In genomic region chr3:161203485-161204098, GRCh38 we compare ENCODE assay signal across 18 cellular contexts. TPM values are rescaled to one million over a fixed set of nuclear protein-coding genes. Genes with fewer than 3 reads are reported as not detected.
A peak's percentile ranks its signal among the peaks of the same experiment; 100 is the strongest.
DNase-seq lines count a peak whose midpoint lies in the region; ATAC-seq and TF ChIP-seq lines count a peak whose summit lies in the region.
"Had no signal": no experiment of that assay in that cellular context is flagged by ENCODE, and none has a peak within 500 bp of the region (broad histone marks: within the 10 kb centered on the region; RNA-seq: fewer than 3 reads in every experiment).

No MANE protein-coding gene starts in this region.

- no peak overlapping the region for H3K4me3 ChIP-seq in colonic mucosa
- no peak overlapping the region for H3K4me3 ChIP-seq in mesendoderm (ENCODE audit: low read length)
- H3K4me3 ChIP-seq: uterus had no signal

- H3K4me1 ChIP-seq in colonic mucosa: no peaks in the 10 kb centered on the region
- H3K4me1 ChIP-seq in mesendoderm (ENCODE audit: control insufficient read depth, low read depth, low read length): peaks cover 2% of the 10 kb centered on the region
- H3K4me1 ChIP-seq: uterus had no signal

- H3K36me3 ChIP-seq in colonic mucosa (no peaks in the 10 kb centered on the region), mesendoderm (ENCODE audit: control insufficient read depth, insufficient read depth, low read length) (no peaks in the 10 kb centered on the region)
- H3K36me3 ChIP-seq: neutrophil, uterus had no signal

- ATAC-seq in GM18520 (IDR thresholded peaks at IDR 0.05; ENCODE audit: unreplicated experiment) (peak; percentile 88), GM21381 (IDR thresholded peaks at IDR 0.05; ENCODE audit: unreplicated experiment) (peak; percentile 63), HG02885 (IDR thresholded peaks at IDR 0.05; ENCODE audit: poor library complexity, unreplicated experiment) (peak; percentile 50), HG03432 (IDR thresholded peaks at IDR 0.05; ENCODE audit: unreplicated experiment) (peak; percentile 86), GM18519 (IDR thresholded peaks at IDR 0.05; ENCODE audit: low FRiP score, unreplicated experiment) (no peak), GM18498 (IDR thresholded peaks at IDR 0.05; ENCODE audit: unreplicated experiment) (no peak)
- ATAC-seq: activated CD4-positive, CD25-positive, alpha-beta regulatory T cell treated with anti-CD3 and anti-CD28 coated beads, Interleukin-2, amount 50 U/mL, for 24 hours; T-helper 17 cell had no signal

- no peaks in the 10 kb centered on the region for H3K79me2 ChIP-seq in mesendoderm (ENCODE audit: control insufficient read depth, insufficient read depth, low read length)

- no peak overlapping the region for H3K27ac ChIP-seq in colonic mucosa
- no peak overlapping the region for H3K27ac ChIP-seq in mesendoderm (ENCODE audit: low read depth, low read length)
- H3K27ac ChIP-seq: neutrophil, uterus had no signal

- no peak overlapping the region for H2BK15ac ChIP-seq in mesendoderm (replicated peaks; ENCODE audit: low read depth)

- DNase-seq in colonic mucosa (no peak), mesendoderm (no peak)
- DNase-seq: activated gamma-delta T cell treated with Interleukin-2 at 50 U/mL for 16 hours, anterior cingulate cortex, cerebellar nuclear complex, endodermal cell, NCI-H1417 treated with DMSO at 0.1 percent for 48 hours, Right ventricle myocardium superior, T-helper 17 cell, uterus had no signal

- H3K27me3 ChIP-seq in colonic mucosa: no peaks in the 10 kb centered on the region
- H3K27me3 ChIP-seq in mesendoderm (ENCODE audit: insufficient read depth, low read length, poor library complexity): no peaks in the 10 kb centered on the region
- H3K27me3 ChIP-seq: neutrophil, uterus had no signal

- H3K9me3 ChIP-seq in colonic mucosa: no peaks in the 10 kb centered on the region
- H3K9me3 ChIP-seq: neutrophil, uterus had no signal

- no peak overlapping the region for H2BK5ac ChIP-seq in mesendoderm (ENCODE audit: low read length)

- H3K79me1 ChIP-seq in mesendoderm (ENCODE audit: low read length): no peaks in the 10 kb centered on the region

- WGBS in mesendoderm (ENCODE audit: extremely low coverage, insufficient coverage, low lambda C conversion rate): no CpG with 5 or more reads among the region's 4 CpGs

- intact Hi-C loops in colonic mucosa (cut with DNase I): no loop called here

- H3K4ac ChIP-seq in mesendoderm (ENCODE audit: low read depth, low read length): no peak overlapping the region

- no peak overlapping the region for H3K18ac ChIP-seq in mesendoderm (ENCODE audit: low read length)

- no peak overlapping the region for H2BK120ac ChIP-seq in mesendoderm (ENCODE audit: low read depth, low read length)

- no peak overlapping the region for H3K9ac ChIP-seq in colonic mucosa (ENCODE audit: low read depth in 2 of 2, low read length in 2 of 2)
- H3K9ac ChIP-seq in mesendoderm (ENCODE audit: low read length): no peak overlapping the region

- no peak overlapping the region for H2AK5ac ChIP-seq in mesendoderm (ENCODE audit: low read length)

- H4K5ac ChIP-seq in mesendoderm (ENCODE audit: low read length): no peak overlapping the region

- no peak overlapping the region for H3K4me2 ChIP-seq in mesendoderm (ENCODE audit: low read length)

- no peak overlapping the region for H3K56ac ChIP-seq in mesendoderm (ENCODE audit: low read length)

- no peak overlapping the region for H3K23ac ChIP-seq in mesendoderm (ENCODE audit: low read length)

- TF ChIP-seq CTCF in colonic mucosa (IDR thresholded peaks at IDR 0.05): no peak

- no peak overlapping the region for H4K8ac ChIP-seq in mesendoderm (ENCODE audit: low read depth, low read length)

RNA-seq across cellular contexts. Expression of gene NMD3, which starts 17.5 kb away (rescaled TPM):
- total RNA-seq in colonic mucosa: 10 to 100 TPM; 33.5 to 45.5 TPM
- polyA plus RNA-seq in mesendoderm (2013, experiment 1 of 2): 45.6 TPM
- 46.3 TPM for polyA plus RNA-seq in mesendoderm (2013, experiment 2 of 2)

Comparison
In these comparisons a context has a peak if more than half of its experiments do, and no peak if none do; other contexts are left out.
1. ATAC-seq: peak in GM18520 (single experiment), GM21381 (single experiment), HG02885 (single experiment) and HG03432 (single experiment); none in GM18519 (single experiment) and GM18498 (single experiment).